In the genomic region with DNA sequence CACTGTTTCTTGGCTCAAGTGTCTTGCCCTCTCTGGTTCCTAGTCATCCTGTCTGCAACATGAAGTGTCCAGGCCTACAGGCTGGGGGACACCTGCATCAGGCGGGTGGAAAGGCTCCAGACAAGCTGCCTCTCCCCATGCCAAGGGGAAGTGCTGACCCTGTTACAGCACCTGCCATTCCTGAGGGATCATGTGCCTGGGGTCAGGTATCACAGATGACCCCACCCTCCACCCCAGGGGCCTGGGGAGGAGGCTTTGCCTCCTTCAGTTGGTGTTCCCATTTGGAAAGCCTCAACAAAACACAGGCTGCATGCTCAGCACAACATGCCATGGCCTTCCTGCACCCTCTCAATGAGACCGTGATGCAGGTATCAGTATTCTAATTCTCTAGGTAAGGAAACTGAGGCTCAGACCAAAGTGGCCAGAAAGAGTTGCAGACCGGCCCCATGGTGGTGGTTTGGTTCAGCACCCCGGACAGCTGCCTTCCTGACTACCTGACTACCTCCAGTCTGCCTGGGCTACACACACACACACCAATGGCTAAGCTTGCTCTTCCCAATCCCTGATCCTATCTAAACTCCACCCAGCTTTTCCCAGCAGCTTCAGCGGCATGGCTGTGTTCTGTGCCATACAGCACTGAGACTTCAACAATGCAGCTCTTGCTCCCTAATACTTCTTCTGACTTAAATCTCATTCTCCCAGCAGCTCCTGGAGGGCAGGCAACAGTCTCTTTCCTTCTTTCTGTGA, we compare ENCODE assay signal across 10 cellular contexts.
A peak's percentile ranks its signal among the peaks of the same experiment; 100 is the strongest.
DNase-seq lines count a peak whose midpoint lies in the region; ATAC-seq and TF ChIP-seq lines count a peak whose summit lies in the region.
"Had no signal": no experiment of that assay in that cellular context is flagged by ENCODE, and none has a peak within 500 bp of the region (broad histone marks: within the 10 kb centered on the region; RNA-seq: fewer than 3 reads in every experiment).

No MANE protein-coding gene starts in this region.

- no peaks in the 10 kb centered on the region for H3K9me2 ChIP-seq in GM23338 (ENCODE audit: insufficient read depth)

- H3K36me3 Mint-ChIP-seq in GM23338 (ENCODE audit: low read depth) (no peaks in the 10 kb centered on the region), neural progenitor cell (no peaks in the 10 kb centered on the region)

- no peaks in the 10 kb centered on the region for H3K79me2 ChIP-seq in GM23338 (replicated peaks; ENCODE audit: insufficient read depth)
- no peaks in the 10 kb centered on the region for H3K79me2 ChIP-seq in neural progenitor cell (ENCODE audit: low read depth)

- no peak overlapping the region for H3K9ac ChIP-seq in neural progenitor cell
- H3K9ac ChIP-seq: KMS-11 had no signal

- H2AFZ ChIP-seq in GM23338 (no peak overlapping the region), neural progenitor cell (replicated peaks) (no peak overlapping the region)

- no peaks in the 10 kb centered on the region for H3K4me1 ChIP-seq in GM23338 (ENCODE audit: insufficient read depth)
- H3K4me1 ChIP-seq in neural progenitor cell: no peaks in the 10 kb centered on the region

- H3F3A ChIP-seq in GM23338 (replicated peaks; ENCODE audit: low read depth) (no peaks in the 10 kb centered on the region; the same call in 1 of the 2 replicates), neural progenitor cell (ENCODE audit: low read depth) (peaks cover 6% of the 10 kb centered on the region)

- DNase-seq in GM23338 (ENCODE audit: low spot score): peak; percentile 93
- DNase-seq in NCI-H226: peak; percentile 41
- DNase-seq in cardiac fibroblast (ENCODE audit: low read depth in 2 of 2): peak; percentile 29 to 35
- DNase-seq in neural progenitor cell (ENCODE audit: low spot score): peak; percentile 91
- no peak for DNase-seq in NCI-H446 (lab: John Stamatoyannopoulos, UW)
- no peak for DNase-seq in SKM-1 treated with dmso at 0.1 percent for 144 hours (lab: John Stamatoyannopoulos, UW; ENCODE audit: unreplicated experiment)
- DNase-seq: activated CD8-positive, alpha-beta memory T cell treated with anti-CD3 and anti-CD28 coated beads, Interleukin-2, amount 50 U/mL, for 4 hours had no signal

- TF ChIP-seq CTCF in GM23338 (conservative IDR thresholded peaks at IDR 0.05; ENCODE audit: low read depth in 2 of 2) (no peak), cardiac fibroblast (IDR thresholded peaks at IDR 0.05; ENCODE audit: low read depth, low read length) (no peak), neural progenitor cell (IDR thresholded peaks at IDR 0.05) (no peak)

- H3K27me3 ChIP-seq in GM23338 (ENCODE audit: insufficient read depth) (no peaks in the 10 kb centered on the region), neural progenitor cell (no peaks in the 10 kb centered on the region)

- no peaks in the 10 kb centered on the region for H4K20me1 ChIP-seq in GM23338 (replicated peaks; ENCODE audit: insufficient read depth)
- H4K20me1 ChIP-seq in neural progenitor cell (ENCODE audit: low read depth): peaks cover 13% of the 10 kb centered on the region

- H3K27ac ChIP-seq in GM23338 (ENCODE audit: low read depth) (no peak overlapping the region), neural progenitor cell (no peak overlapping the region)
- H3K27ac ChIP-seq: KMS-11, skin epidermis had no signal

- H3K4me1 Mint-ChIP-seq in GM23338 (peaks cover 18% of the 10 kb centered on the region), neural progenitor cell (peaks cover 2% of the 10 kb centered on the region)

- H3K36me3 ChIP-seq in GM23338 (ENCODE audit: insufficient read depth): no peaks in the 10 kb centered on the region
- no peaks in the 10 kb centered on the region for H3K36me3 ChIP-seq in neural progenitor cell

- H3K27me3 Mint-ChIP-seq in GM23338 (ENCODE audit: insufficient read depth, low read depth, poor library complexity) (peaks cover 4% of the 10 kb centered on the region), neural progenitor cell (ENCODE audit: insufficient read depth, low read depth) (peaks cover 11% of the 10 kb centered on the region)

- H3K4me3 Mint-ChIP-seq in GM23338 (no peak overlapping the region), neural progenitor cell (no peak overlapping the region)

- no peak overlapping the region for H3K4me2 ChIP-seq in GM23338
- no peak overlapping the region for H3K4me2 ChIP-seq in neural progenitor cell
- H3K4me2 ChIP-seq: KMS-11 had no signal

- H3K9me3 Mint-ChIP-seq in GM23338: no peaks in the 10 kb centered on the region
- no peaks in the 10 kb centered on the region for H3K9me3 Mint-ChIP-seq in neural progenitor cell

- ATAC-seq in GM23338: peak; percentile 96
- ATAC-seq in HG02642 (IDR thresholded peaks at IDR 0.05; ENCODE audit: poor library complexity, unreplicated experiment): no peak

- H3K27ac Mint-ChIP-seq in GM23338 (no peak overlapping the region), neural progenitor cell (no peak overlapping the region)

- H3K4me3 ChIP-seq in GM23338 (no peak overlapping the region), cardiac fibroblast (replicated peaks in 1 of 2; ENCODE audit: low read depth in 2 of 2, low read length in 2 of 2) (no peak overlapping the region), neural progenitor cell (no peak overlapping the region)
- H3K4me3 ChIP-seq: skin epidermis had no signal

- H3K9me3 ChIP-seq in neural progenitor cell (ENCODE audit: low read depth): no peaks in the 10 kb centered on the region

TF ChIP-seq in GM23338, 12 proteins besides CTCF, POLR2A, EP300 and RAD21 (continues in another document):
- TF ChIP-seq, protein P1, sequence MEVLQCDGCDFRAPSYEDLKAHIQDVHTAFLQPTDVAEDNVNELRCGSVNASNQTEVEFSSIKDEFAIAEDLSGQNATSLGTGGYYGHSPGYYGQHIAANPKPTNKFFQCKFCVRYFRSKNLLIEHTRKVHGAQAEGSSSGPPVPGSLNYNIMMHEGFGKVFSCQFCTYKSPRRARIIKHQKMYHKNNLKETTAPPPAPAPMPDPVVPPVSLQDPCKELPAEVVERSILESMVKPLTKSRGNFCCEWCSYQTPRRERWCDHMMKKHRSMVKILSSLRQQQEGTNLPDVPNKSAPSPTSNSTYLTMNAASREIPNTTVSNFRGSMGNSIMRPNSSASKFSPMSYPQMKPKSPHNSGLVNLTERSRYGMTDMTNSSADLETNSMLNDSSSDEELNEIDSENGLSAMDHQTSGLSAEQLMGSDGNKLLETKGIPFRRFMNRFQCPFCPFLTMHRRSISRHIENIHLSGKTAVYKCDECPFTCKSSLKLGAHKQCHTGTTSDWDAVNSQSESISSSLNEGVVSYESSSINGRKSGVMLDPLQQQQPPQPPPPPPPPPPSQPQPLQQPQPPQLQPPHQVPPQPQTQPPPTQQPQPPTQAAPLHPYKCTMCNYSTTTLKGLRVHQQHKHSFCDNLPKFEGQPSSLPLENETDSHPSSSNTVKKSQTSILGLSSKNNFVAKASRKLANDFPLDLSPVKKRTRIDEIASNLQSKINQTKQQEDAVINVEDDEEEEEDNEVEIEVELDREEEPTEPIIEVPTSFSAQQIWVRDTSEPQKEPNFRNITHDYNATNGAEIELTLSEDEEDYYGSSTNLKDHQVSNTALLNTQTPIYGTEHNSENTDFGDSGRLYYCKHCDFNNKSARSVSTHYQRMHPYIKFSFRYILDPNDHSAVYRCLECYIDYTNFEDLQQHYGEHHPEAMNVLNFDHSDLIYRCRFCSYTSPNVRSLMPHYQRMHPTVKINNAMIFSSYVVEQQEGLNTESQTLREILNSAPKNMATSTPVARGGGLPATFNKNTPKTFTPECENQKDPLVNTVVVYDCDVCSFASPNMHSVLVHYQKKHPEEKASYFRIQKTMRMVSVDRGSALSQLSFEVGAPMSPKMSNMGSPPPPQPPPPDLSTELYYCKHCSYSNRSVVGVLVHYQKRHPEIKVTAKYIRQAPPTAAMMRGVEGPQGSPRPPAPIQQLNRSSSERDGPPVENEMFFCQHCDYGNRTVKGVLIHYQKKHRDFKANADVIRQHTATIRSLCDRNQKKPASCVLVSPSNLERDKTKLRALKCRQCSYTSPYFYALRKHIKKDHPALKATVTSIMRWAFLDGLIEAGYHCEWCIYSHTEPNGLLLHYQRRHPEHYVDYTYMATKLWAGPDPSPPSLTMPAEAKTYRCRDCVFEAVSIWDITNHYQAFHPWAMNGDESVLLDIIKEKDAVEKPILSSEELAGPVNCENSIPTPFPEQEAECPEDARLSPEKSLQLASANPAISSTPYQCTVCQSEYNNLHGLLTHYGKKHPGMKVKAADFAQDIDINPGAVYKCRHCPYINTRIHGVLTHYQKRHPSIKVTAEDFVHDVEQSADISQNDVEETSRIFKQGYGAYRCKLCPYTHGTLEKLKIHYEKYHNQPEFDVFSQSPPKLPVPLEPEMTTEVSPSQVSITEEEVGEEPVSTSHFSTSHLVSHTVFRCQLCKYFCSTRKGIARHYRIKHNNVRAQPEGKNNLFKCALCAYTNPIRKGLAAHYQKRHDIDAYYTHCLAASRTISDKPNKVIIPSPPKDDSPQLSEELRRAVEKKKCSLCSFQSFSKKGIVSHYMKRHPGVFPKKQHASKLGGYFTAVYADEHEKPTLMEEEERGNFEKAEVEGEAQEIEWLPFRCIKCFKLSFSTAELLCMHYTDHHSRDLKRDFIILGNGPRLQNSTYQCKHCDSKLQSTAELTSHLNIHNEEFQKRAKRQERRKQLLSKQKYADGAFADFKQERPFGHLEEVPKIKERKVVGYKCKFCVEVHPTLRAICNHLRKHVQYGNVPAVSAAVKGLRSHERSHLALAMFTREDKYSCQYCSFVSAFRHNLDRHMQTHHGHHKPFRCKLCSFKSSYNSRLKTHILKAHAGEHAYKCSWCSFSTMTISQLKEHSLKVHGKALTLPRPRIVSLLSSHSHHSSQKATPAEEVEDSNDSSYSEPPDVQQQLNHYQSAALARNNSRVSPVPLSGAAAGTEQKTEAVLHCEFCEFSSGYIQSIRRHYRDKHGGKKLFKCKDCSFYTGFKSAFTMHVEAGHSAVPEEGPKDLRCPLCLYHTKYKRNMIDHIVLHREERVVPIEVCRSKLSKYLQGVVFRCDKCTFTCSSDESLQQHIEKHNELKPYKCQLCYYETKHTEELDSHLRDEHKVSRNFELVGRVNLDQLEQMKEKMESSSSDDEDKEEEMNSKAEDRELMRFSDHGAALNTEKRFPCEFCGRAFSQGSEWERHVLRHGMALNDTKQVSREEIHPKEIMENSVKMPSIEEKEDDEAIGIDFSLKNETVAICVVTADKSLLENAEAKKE (CRISPR knock-in tag; IDR thresholded peaks at IDR 0.05): no peak

Comparison
In these comparisons a context has a peak if more than half of its experiments do, and no peak if none do; other contexts are left out.
1. DNase-seq: peak in GM23338 (single experiment), NCI-H226 (single experiment), cardiac fibroblast (2 of 2) and neural progenitor cell (single experiment); none in NCI-H446 (0 of 2) and SKM-1 treated with dmso at 0.1 percent for 144 hours (single experiment).